ENCODE assay signal across 2 cellular contexts in genomic region chr1:149962736-149963135, GRCh38.
TF ChIP-seq lines count a peak whose summit lies in the region.

No MANE protein-coding gene starts in this region.

TF ChIP-seq in liver, 16 proteins besides CTCF, POLR2A, EP300 and RAD21:
- no peak for TF ChIP-seq ZBTB33 (IDR thresholded peaks at IDR 0.05)
- TF ChIP-seq MAX (IDR thresholded peaks at IDR 0.05): no peak
- no peak for TF ChIP-seq SP1 (IDR thresholded peaks at IDR 0.05)
- TF ChIP-seq ATF3 (IDR thresholded peaks at IDR 0.05): no peak
- TF ChIP-seq RXRA (IDR thresholded peaks at IDR 0.05): no peak
- TF ChIP-seq EGR1 (IDR thresholded peaks at IDR 0.05; ENCODE audit: low read depth in 2 of 2): no peak
- no peak for TF ChIP-seq TAF1 (conservative IDR thresholded peaks at IDR 0.05)
- TF ChIP-seq HNF4A (conservative IDR thresholded peaks at IDR 0.05): no peak
- TF ChIP-seq FOXA2 (IDR thresholded peaks at IDR 0.05): no peak
- no peak for TF ChIP-seq JUND (IDR thresholded peaks at IDR 0.05)
- no peak for TF ChIP-seq GABPA (IDR thresholded peaks at IDR 0.05 in 1 of 2, conservative IDR thresholded peaks at IDR 0.05 in 1 of 2)
- TF ChIP-seq NR2F2 (IDR thresholded peaks at IDR 0.05): no peak
- no peak for TF ChIP-seq HNF4G (IDR thresholded peaks at IDR 0.05)
- TF ChIP-seq YY1 (IDR thresholded peaks at IDR 0.05): no peak
- no peak for TF ChIP-seq FOXA1 (IDR thresholded peaks at IDR 0.05)
- no peak for TF ChIP-seq REST (IDR thresholded peaks at IDR 0.05)

TF ChIP-seq in HepG2, 621 proteins besides CTCF, POLR2A, EP300 and RAD21:
- TF ChIP-seq, protein P1, sequence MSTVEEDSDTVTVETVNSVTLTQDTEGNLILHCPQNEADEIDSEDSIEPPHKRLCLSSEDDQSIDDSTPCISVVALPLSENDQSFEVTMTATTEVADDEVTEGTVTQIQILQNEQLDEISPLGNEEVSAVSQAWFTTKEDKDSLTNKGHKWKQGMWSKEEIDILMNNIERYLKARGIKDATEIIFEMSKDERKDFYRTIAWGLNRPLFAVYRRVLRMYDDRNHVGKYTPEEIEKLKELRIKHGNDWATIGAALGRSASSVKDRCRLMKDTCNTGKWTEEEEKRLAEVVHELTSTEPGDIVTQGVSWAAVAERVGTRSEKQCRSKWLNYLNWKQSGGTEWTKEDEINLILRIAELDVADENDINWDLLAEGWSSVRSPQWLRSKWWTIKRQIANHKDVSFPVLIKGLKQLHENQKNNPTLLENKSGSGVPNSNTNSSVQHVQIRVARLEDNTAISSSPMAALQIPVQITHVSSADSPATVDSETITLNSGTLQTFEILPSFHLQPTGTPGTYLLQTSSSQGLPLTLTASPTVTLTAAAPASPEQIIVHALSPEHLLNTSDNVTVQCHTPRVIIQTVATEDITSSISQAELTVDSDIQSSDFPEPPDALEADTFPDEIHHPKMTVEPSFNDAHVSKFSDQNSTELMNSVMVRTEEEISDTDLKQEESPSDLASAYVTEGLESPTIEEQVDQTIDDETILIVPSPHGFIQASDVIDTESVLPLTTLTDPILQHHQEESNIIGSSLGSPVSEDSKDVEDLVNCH (CRISPR knock-in tag; IDR thresholded peaks at IDR 0.05): no peak
- no peak for TF ChIP-seq ZBTB20 (CRISPR knock-in tag; IDR thresholded peaks at IDR 0.05; ENCODE audit: borderline replicate concordance, low read depth)
- TF ChIP-seq ZNF292 (CRISPR knock-in tag; IDR thresholded peaks at IDR 0.05; ENCODE audit: borderline replicate concordance, low read depth): no peak
- no peak for TF ChIP-seq HNRNPLL (IDR thresholded peaks at IDR 0.05; ENCODE audit: low read depth, low read length, poor library complexity, severe bottlenecking)
- no peak for TF ChIP-seq KMT2B (CRISPR knock-in tag; IDR thresholded peaks at IDR 0.05)
- no peak for TF ChIP-seq BCL6 (CRISPR knock-in tag; IDR thresholded peaks at IDR 0.05)
- TF ChIP-seq ZNF18 (CRISPR knock-in tag; IDR thresholded peaks at IDR 0.05; ENCODE audit: insufficient replicate concordance): no peak
- no peak for TF ChIP-seq JDP2 (CRISPR knock-in tag; IDR thresholded peaks at IDR 0.05; ENCODE audit: borderline replicate concordance)
- TF ChIP-seq, protein P2, sequence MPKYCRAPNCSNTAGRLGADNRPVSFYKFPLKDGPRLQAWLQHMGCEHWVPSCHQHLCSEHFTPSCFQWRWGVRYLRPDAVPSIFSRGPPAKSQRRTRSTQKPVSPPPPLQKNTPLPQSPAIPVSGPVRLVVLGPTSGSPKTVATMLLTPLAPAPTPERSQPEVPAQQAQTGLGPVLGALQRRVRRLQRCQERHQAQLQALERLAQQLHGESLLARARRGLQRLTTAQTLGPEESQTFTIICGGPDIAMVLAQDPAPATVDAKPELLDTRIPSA (CRISPR knock-in tag; IDR thresholded peaks at IDR 0.05; ENCODE audit: borderline replicate concordance): no peak
- TF ChIP-seq RBM39 (IDR thresholded peaks at IDR 0.05; ENCODE audit: low read depth, low read length, poor library complexity, severe bottlenecking): no peak
- TF ChIP-seq SAP130 (CRISPR knock-in tag; IDR thresholded peaks at IDR 0.05; ENCODE audit: low read depth): no peak
- TF ChIP-seq, protein P3, sequence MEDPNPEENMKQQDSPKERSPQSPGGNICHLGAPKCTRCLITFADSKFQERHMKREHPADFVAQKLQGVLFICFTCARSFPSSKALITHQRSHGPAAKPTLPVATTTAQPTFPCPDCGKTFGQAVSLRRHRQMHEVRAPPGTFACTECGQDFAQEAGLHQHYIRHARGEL (CRISPR knock-in tag; IDR thresholded peaks at IDR 0.05): no peak
- TF ChIP-seq JUN (CRISPR knock-in tag; IDR thresholded peaks at IDR 0.05): no peak
